In the genomic region with DNA sequence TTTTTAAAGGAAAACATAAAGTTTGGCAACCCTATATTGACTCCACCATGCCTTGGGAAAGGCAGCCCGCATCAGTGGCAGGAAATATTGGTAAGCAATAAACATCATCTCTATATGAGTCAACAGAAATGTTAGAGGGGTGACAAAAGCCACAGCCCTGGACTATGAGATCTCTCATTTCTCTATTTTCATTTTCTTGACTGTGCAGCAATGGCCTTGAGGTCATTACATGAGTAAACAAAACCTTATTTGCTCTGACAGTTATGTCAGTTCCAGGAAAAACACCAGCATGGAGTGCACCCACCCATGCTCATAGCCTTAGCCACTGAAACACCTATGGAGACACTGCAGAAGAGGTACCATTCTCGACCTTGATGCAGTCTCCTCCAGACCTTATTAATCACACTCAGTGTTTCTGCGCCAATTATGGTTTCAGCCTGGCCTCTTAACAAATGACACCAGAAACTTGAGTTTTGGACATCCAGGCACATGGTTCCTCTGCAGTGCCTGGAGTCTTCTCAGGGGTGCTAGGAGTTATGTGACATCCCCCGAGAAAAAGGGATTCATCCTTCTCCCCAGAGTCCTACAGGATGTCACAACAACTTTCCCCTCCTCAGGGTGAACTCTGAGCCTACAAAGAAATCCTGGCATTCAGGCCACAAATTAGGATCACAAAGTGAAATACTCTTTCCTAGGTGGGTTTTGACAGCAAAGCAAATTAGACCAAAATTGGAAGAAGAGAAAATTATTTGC, we compare ENCODE assay signal across 9 cellular contexts. TPM values are rescaled to one million over a fixed set of nuclear protein-coding genes. Genes with fewer than 3 reads are reported as not detected.
A peak's percentile ranks its signal among the peaks of the same experiment; 100 is the strongest.
DNase-seq lines count a peak whose midpoint lies in the region; ATAC-seq lines count a peak whose summit lies in the region.
"Had no signal": no experiment of that assay in that cellular context is flagged by ENCODE, and none has a peak within 500 bp of the region (broad histone marks: within the 10 kb centered on the region; RNA-seq: fewer than 3 reads in every experiment).

No MANE protein-coding gene starts in this region.

- peak; percentile 99 for ATAC-seq in HG02840 (IDR thresholded peaks at IDR 0.05; ENCODE audit: low FRiP score, unreplicated experiment)
- ATAC-seq in stimulated activated naive CD8-positive, alpha-beta T cell treated with anti-CD3 and anti-CD28 coated beads, Interleukin-15, Interleukin-2, amounts not matched to agents 100 U/mL and 50 U/mL, for 24 hours: peak; percentile 65

- H3K27me3 Mint-ChIP-seq in activated T-cell treated with anti-CD3 and anti-CD28 coated beads, Interleukin-2, amount 50 U/mL, for 24 hours: no peaks in the 10 kb centered on the region

- no peak for DNase-seq in activated T-cell treated with anti-CD3 and anti-CD28 coated beads, Interleukin-2, amount 50 U/mL, for 24 hours
- DNase-seq in activated T-cell treated with anti-CD3 and anti-CD28 coated beads, Interleukin-2, amount 50 U/mL, for 1 hour: no peak
- peak; percentile 70 for DNase-seq in NCI-H69 (lab: John Stamatoyannopoulos, UW)
- no peak for DNase-seq in stimulated activated naive CD8-positive, alpha-beta T cell treated with anti-CD3 and anti-CD28 coated beads, Interleukin-15, Interleukin-2, amounts not matched to agents 100 U/mL and 50 U/mL, for 24 hours
- DNase-seq in A172 (ENCODE audit: low spot score): no peak
- no peak for DNase-seq in NCI-H446 treated with DMSO at 0.1 percent for 48 hours (lab: John Stamatoyannopoulos, UW)
- DNase-seq in ACHN: no peak
- DNase-seq: KBM-7 had no signal

- H3K9me3 Mint-ChIP-seq in activated T-cell treated with anti-CD3 and anti-CD28 coated beads, Interleukin-2, amount 50 U/mL, for 24 hours: no peaks in the 10 kb centered on the region

- peaks cover 6% of the 10 kb centered on the region for H3K4me1 Mint-ChIP-seq in activated T-cell treated with anti-CD3 and anti-CD28 coated beads, Interleukin-2, amount 50 U/mL, for 24 hours (ENCODE audit: low read depth)

- no peak overlapping the region for H3K4me3 Mint-ChIP-seq in activated T-cell treated with anti-CD3 and anti-CD28 coated beads, Interleukin-2, amount 50 U/mL, for 24 hours

- in situ Hi-C loops in ACHN (cut with HindIII; ENCODE audit: low pct_ligation_motif_present, low pct_unique_long_range_greater_than_20kb, low sequenced_read_pairs): no loop called here

- H3K36me3 Mint-ChIP-seq in activated T-cell treated with anti-CD3 and anti-CD28 coated beads, Interleukin-2, amount 50 U/mL, for 24 hours (ENCODE audit: low read depth): no peaks in the 10 kb centered on the region

- peak overlapping the region; percentile 31 for H3K27ac Mint-ChIP-seq in activated T-cell treated with anti-CD3 and anti-CD28 coated beads, Interleukin-2, amount 50 U/mL, for 24 hours

RNA-seq across cellular contexts. Expression of gene HPGD, which starts 16.0 kb away (rescaled TPM):
- 1.0 and 1.3 TPM in 2 replicates for total RNA-seq in A172 (2014; rRNA removed; shearing (Covaris generic))
